7 cellular contexts compared by ENCODE assay signal in the genomic region with DNA sequence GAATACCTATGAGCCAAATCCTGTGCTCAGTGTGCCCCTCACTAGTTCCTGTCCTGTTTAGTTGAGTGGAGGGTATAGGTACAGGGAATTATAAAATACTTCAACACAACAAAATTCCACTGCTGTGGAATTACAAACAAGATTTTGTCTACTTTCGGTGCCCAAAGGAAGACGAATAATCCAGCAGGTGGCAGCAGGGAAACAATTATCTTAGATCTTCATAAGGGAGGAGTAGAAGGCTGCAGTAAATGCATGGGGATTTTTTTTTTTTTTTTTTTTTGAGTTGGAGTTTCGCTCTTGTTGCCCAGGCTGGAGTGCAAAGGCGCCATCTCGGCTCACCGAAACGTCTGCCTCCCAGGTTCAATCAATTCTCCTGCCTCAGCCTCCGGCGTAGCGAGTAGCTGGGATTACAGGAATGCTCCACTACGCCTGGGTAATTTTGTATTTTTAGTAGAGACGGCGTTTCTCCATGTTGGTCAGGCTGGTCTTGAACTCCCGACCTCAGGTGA.
DNase-seq lines count a peak whose midpoint lies in the region; ATAC-seq and TF ChIP-seq lines count a peak whose summit lies in the region.

No MANE protein-coding gene starts in this region.

- ATAC-seq in HG03039 (IDR thresholded peaks at IDR 0.05; ENCODE audit: unreplicated experiment): no peak

- DNase-seq in NCI-H2107 (lab: John Stamatoyannopoulos, UW) (peak; percentile 60), T1000 (lab: John Stamatoyannopoulos, UW) (peak; percentile 49), kidney tubule cell (ENCODE audit: low spot score) (peak; percentile 91)
- peak; percentile 60 for DNase-seq in central memory CD4-positive, alpha-beta T cell
- DNase-seq in stimulated activated CD4-positive, alpha-beta T cell treated with anti-CD3 and anti-CD28 coated beads, Interleukin-2, amount 100 ng/mL, for 24 hours: peak; percentile 50 to 56

- TF ChIP-seq CTCF in GM12873 (IDR thresholded peaks at IDR 0.05; ENCODE audit: insufficient read depth, low read depth, low read length, missing control alignments): peak; percentile 46
